ENCODE assay signal across 13 cellular contexts in genomic region chr9:41095060-41095459, GRCh38. TPM values are rescaled to one million over a fixed set of nuclear protein-coding genes. Genes with fewer than 3 reads are reported as not detected.
"Had no signal": no experiment of that assay in that cellular context is flagged by ENCODE, and none has a peak within 500 bp of the region (broad histone marks: within the 10 kb centered on the region; RNA-seq: fewer than 3 reads in every experiment).

No MANE protein-coding gene starts in this region.

RNA-seq across cellular contexts. Expression of gene FOXD4L6, which starts 33.4 kb away (rescaled TPM):
- total RNA-seq: activated CD4-positive, alpha-beta memory T cell treated with anti-CD3 and anti-CD28 coated beads, Interleukin-2, amount 10 ng/mL, durations not matched to agents 7 days and 5 days; activated CD4-positive, alpha-beta T cell treated with anti-CD3 and anti-CD28 coated beads, Interleukin-2, amount 10 ng/mL, durations not matched to agents 24 days and 14 days; activated CD8-positive, alpha-beta memory T cell treated with anti-CD3 and anti-CD28 coated beads, Interleukin-2, amount 10 ng/mL, durations not matched to agents 7 days and 5 days; gastroesophageal sphincter; left colon; lower lobe of right lung; mesenteric fat pad; naive thymus-derived CD4-positive, alpha-beta T cell; posterior vena cava; subcutaneous adipose tissue; T-helper 2 cell treated with Interferon-gamma antibody and Interleukin-4, amounts not matched to agents 100 ng/mL and 5 ng/mL, for 36 hours; thyroid gland; ureter had no signal
- polyA plus RNA-seq: naive thymus-derived CD4-positive, alpha-beta T cell had no signal
